8 cellular contexts compared by ENCODE assay signal in genomic region chr12:42145197-42145549, GRCh38. TPM values are rescaled to one million over a fixed set of nuclear protein-coding genes. Genes with fewer than 3 reads are reported as not detected.
A peak's percentile ranks its signal among the peaks of the same experiment; 100 is the strongest.
DNase-seq lines count a peak whose midpoint lies in the region; ATAC-seq and TF ChIP-seq lines count a peak whose summit lies in the region.

No MANE protein-coding gene starts in this region.

- no peak for TF ChIP-seq CTCF in OCI-LY7 (conservative IDR thresholded peaks at IDR 0.05; ENCODE audit: low read length)

- no peaks in the 10 kb centered on the region for H3K36me3 ChIP-seq in OCI-LY7 (ENCODE audit: insufficient read depth, low read length)

- no peaks in the 10 kb centered on the region for H3K9me2 ChIP-seq in OCI-LY7 (ENCODE audit: insufficient read depth, low read length)

- peaks cover 30% of the 10 kb centered on the region for H3K4me1 Mint-ChIP-seq in activated T-cell treated with anti-CD3 and anti-CD28 coated beads, Interleukin-2, amount 50 U/mL, for 4 hours (ENCODE audit: low read depth)

- peak overlapping the region; percentile 93 for H2AFZ ChIP-seq in OCI-LY7 (ENCODE audit: low read length)

- BruUV-seq in OCI-LY7 (replicated peaks; lab: Mats Ljungman, UMichigan), result no TSS peak

- H3K27ac ChIP-seq in OCI-LY7 (ENCODE audit: low read depth, low read length, poor library complexity, severe bottlenecking) (peak overlapping the region; percentile 49), epithelial cell of prostate (peak overlapping the region; percentile 82)

- H3K4me3 Mint-ChIP-seq in activated T-cell treated with anti-CD3 and anti-CD28 coated beads, Interleukin-2, amount 50 U/mL, for 4 hours, result peak overlapping the region; percentile 73

- H3K4me2 ChIP-seq in OCI-LY7 (ENCODE audit: low read length), result peak overlapping the region; percentile 99

- H4K20me1 ChIP-seq in OCI-LY7 (ENCODE audit: insufficient read depth, low read length), result peaks cover 15% of the 10 kb centered on the region

- H3K36me3 Mint-ChIP-seq in activated T-cell treated with anti-CD3 and anti-CD28 coated beads, Interleukin-2, amount 50 U/mL, for 4 hours (ENCODE audit: insufficient read depth), result no peaks in the 10 kb centered on the region

- CTCF ChIA-PET in OCI-LY7 (lab: Charles Lee; ENCODE audit: unreplicated experiment), result interaction anchor here (0.6 kb wide), 1 partner anchor 1252 kb away, joined by 3 read pairs; no protein-coding TSS in a partner anchor

- no peaks in the 10 kb centered on the region for H3K27me3 Mint-ChIP-seq in activated T-cell treated with anti-CD3 and anti-CD28 coated beads, Interleukin-2, amount 50 U/mL, for 4 hours (ENCODE audit: low read depth)

- no peaks in the 10 kb centered on the region for H3K9me3 ChIP-seq in OCI-LY7 (ENCODE audit: low read length)

- H3K9me3 Mint-ChIP-seq in activated T-cell treated with anti-CD3 and anti-CD28 coated beads, Interleukin-2, amount 50 U/mL, for 4 hours, result no peaks in the 10 kb centered on the region

- intact Hi-C loops in OCI-LY7 (cut with micrococcal nuclease; ENCODE audit: unreplicated experiment), result loop anchor here (2.0 kb wide), 1 partner anchor 92 kb away; no protein-coding TSS in a partner anchor

- POLR2A ChIA-PET in OCI-LY7 (lab: Charles Lee), result interaction anchor here (0.7 to 1.0 kb wide), 10 partner anchors 10 to 709 kb away, joined by 3 to 6 read pairs (median 4); no protein-coding TSS in a partner anchor

- ATAC-seq in activated T-cell treated with anti-CD3 and anti-CD28 coated beads, Interleukin-2, amount 50 U/mL, for 4 hours, result peak in 1 of 2 donors; percentile 1
- no peak for ATAC-seq in HG02623 (IDR thresholded peaks at IDR 0.05; ENCODE audit: unreplicated experiment)

- peaks cover 40% of the 10 kb centered on the region for H3K79me2 ChIP-seq in OCI-LY7 (ENCODE audit: insufficient read depth, low read depth, low read length)

- peaks cover 23% of the 10 kb centered on the region for H3K4me1 ChIP-seq in OCI-LY7 (ENCODE audit: insufficient read depth, low read length, poor library complexity, severe bottlenecking)

- H3K4me3 ChIP-seq in OCI-LY7 (ENCODE audit: low read depth, low read length, poor library complexity, severe bottlenecking), result peak overlapping the region; percentile 98

- no peak for DNase-seq in activated T-cell treated with anti-CD3 and anti-CD28 coated beads, Interleukin-2, amount 50 U/mL, for 4 hours
- DNase-seq in activated T-cell treated with anti-CD3 and anti-CD28 coated beads for 4 hours (no peak), OCI-LY7 (ENCODE audit: low spot score) (peak; percentile 16), epithelial cell of prostate (ENCODE audit: low read depth, low spot score) (no peak), occipital lobe (lab: John Stamatoyannopoulos, UW) (peak; percentile 19), amygdala (lab: John Stamatoyannopoulos, UW) (no peak)
- no peak for DNase-seq in stimulated activated CD4-positive, alpha-beta T cell treated with anti-CD3 and anti-CD28 coated beads, Interleukin-2, amount 100 ng/mL, for 24 hours

RNA-seq across cellular contexts. Expression of gene GXYLT1, which starts 0.5 kb away (rescaled TPM):
- total RNA-seq in activated T-cell treated with anti-CD3 and anti-CD28 coated beads, Interleukin-2, amount 50 U/mL, for 4 hours, result 1 to 10 TPM; 7.3 to 8.7 (median 8.0) TPM
- 7.9 and 9.0 TPM in 2 replicates for total RNA-seq in OCI-LY7 (2014; rRNA removed; shearing (Covaris generic))
- 11.1 and 11.4 TPM in 2 replicates for total RNA-seq in OCI-LY7 (2022)
- total RNA-seq in occipital lobe, result 14.3 TPM

Comparison
In these comparisons a context has a peak if more than half of its experiments do, and no peak if none do; other contexts are left out.
1. DNase-seq: peak in OCI-LY7 (single experiment) and occipital lobe (single experiment); none in activated T-cell treated with anti-CD3 and anti-CD28 coated beads, Interleukin-2, amount 50 U/mL, for 4 hours (single experiment), activated T-cell treated with anti-CD3 and anti-CD28 coated beads for 4 hours (single experiment), epithelial cell of prostate (single experiment), amygdala (0 of 56) and stimulated activated CD4-positive, alpha-beta T cell treated with anti-CD3 and anti-CD28 coated beads, Interleukin-2, amount 100 ng/mL, for 24 hours (0 of 2).